In the genomic region with DNA sequence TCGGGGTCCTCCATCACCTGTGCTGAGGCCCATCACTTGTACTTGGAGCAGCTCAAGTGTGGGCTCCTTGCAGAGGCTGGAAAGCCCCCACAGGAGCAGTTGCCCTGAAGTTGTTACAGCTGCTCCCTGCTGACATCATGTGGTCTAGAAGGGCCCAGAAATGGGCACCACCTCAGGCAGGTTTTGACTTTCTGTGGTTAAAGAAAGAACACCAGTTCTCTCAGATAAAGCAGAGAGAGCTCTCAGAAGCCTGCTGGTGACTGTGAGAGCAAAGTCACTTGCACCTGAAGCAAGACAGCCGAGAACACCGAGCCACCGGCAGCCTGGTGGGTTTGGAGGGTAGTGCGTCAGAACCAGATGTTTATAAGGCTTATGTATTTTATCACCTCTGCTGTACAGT, we compare ENCODE assay signal across 8 cellular contexts.
A peak's percentile ranks its signal among the peaks of the same experiment; 100 is the strongest.
DNase-seq lines count a peak whose midpoint lies in the region; ATAC-seq, FAIRE-seq and TF ChIP-seq lines count a peak whose summit lies in the region.

No MANE protein-coding gene starts in this region.

- peak; percentile 77 to 86 (median 77) for DNase-seq in CD4-positive, alpha-beta memory T cell
- DNase-seq in MM.1S (peak; percentile 98), islet precursor cell (no peak), NCI-H446 treated with DMSO at 0.1 percent for 48 hours (lab: John Stamatoyannopoulos, UW) (no peak), frontal cortex (ENCODE audit: low spot score in 2 of 2) (no peak)
- DNase-seq in activated T-helper 1 cell treated with anti-CD3 and anti-CD28 coated beads, Interleukin-2, amount 50 U/mL, for 16 hours (ENCODE audit: low read depth in 1 of 2, low spot score in 1 of 2), result peak; percentile 12
- peak; percentile 73 for DNase-seq in stimulated activated CD4-positive, alpha-beta T cell treated with anti-CD3 and anti-CD28 coated beads, Interleukin-15, amount 100 ng/mL, for 24 hours

- peak; percentile 52 for TF ChIP-seq CTCF in MM.1S (IDR thresholded peaks at IDR 0.05; ENCODE audit: low read length)

- peaks cover 30% of the 10 kb centered on the region for H3K4me1 ChIP-seq in CD4-positive, alpha-beta memory T cell (ENCODE audit: insufficient read depth, low read length)
- peaks cover 26% of the 10 kb centered on the region for H3K4me1 ChIP-seq in MM.1S (ENCODE audit: low read length)

- H3K4me2 ChIP-seq in MM.1S (ENCODE audit: low read depth, low read length), result peak overlapping the region; percentile 61

- H3F3A ChIP-seq in MM.1S (ENCODE audit: insufficient read depth, low read length), result peaks cover 24% of the 10 kb centered on the region

- peak; percentile 87 for ATAC-seq in GM21528 (IDR thresholded peaks at IDR 0.05; ENCODE audit: low FRiP score, unreplicated experiment)

- POLR2A ChIA-PET in CD4-positive, alpha-beta memory T cell (lab: Charles Lee; ENCODE audit: partially characterized antibody), result interaction anchor here (1.1 kb wide), 1 partner anchor 74 kb away, joined by 3 read pairs; no protein-coding TSS in a partner anchor

- H3K9me3 Mint-ChIP-seq in CD4-positive, alpha-beta memory T cell, result no peaks in the 10 kb centered on the region

- peaks cover 23 to 45% (median 36%) of the 10 kb centered on the region in 4 donors for H3K4me1 Mint-ChIP-seq in CD4-positive, alpha-beta memory T cell

- peak overlapping the region; percentile 59 to 92 (median 90) for H3K27ac Mint-ChIP-seq in CD4-positive, alpha-beta memory T cell

- peak overlapping the region; percentile 1; the same call in 1 of the 2 replicates for H3K9ac ChIP-seq in MM.1S (ENCODE audit: low read length)

- intact Hi-C loops in CD4-positive, alpha-beta memory T cell (cut with micrococcal nuclease), result loop anchor here (1.0 to 5.0 kb wide), 3 partner anchors 75 to 170 kb away; no protein-coding TSS in a partner anchor

- H3K79me2 ChIP-seq in MM.1S (ENCODE audit: low read length), result no peaks in the 10 kb centered on the region

- H3K27me3 ChIP-seq in CD4-positive, alpha-beta memory T cell (ENCODE audit: insufficient read depth, low read length), result no peaks in the 10 kb centered on the region
- no peaks in the 10 kb centered on the region for H3K27me3 ChIP-seq in MM.1S (replicated peaks; ENCODE audit: insufficient read depth, low read length)

- no peaks in the 10 kb centered on the region for H3K27me3 Mint-ChIP-seq in CD4-positive, alpha-beta memory T cell

- CTCF ChIA-PET in CD4-positive, alpha-beta memory T cell (lab: Charles Lee; ENCODE audit: partially characterized antibody), result interaction anchor here (0.9 to 7.7 kb wide), 9 partner anchors 8 to 95 kb away, joined by 3 to 80 read pairs (median 6); no protein-coding TSS in a partner anchor

- H2AFZ ChIP-seq in MM.1S (ENCODE audit: low read length), result no peak overlapping the region

- H3K27ac ChIP-seq in CD4-positive, alpha-beta memory T cell (ENCODE audit: low read depth, low read length), result no peak overlapping the region
- H3K27ac ChIP-seq in MM.1S (ENCODE audit: low read length), result peak overlapping the region; percentile 81

- H3K4me3 ChIP-seq in CD4-positive, alpha-beta memory T cell (ENCODE audit: low read length in 2 of 2), result no peak overlapping the region
- no peak overlapping the region for H3K4me3 ChIP-seq in MM.1S (ENCODE audit: low read length)

- H4K20me1 ChIP-seq in MM.1S (ENCODE audit: insufficient read depth, low read length), result no peaks in the 10 kb centered on the region

- no peaks in the 10 kb centered on the region for H3K9me2 ChIP-seq in MM.1S (replicated peaks; ENCODE audit: insufficient read depth, low read length)

- no peaks in the 10 kb centered on the region for H3K36me3 ChIP-seq in CD4-positive, alpha-beta memory T cell (ENCODE audit: insufficient read depth, low read length)
- H3K36me3 ChIP-seq in MM.1S (replicated peaks; ENCODE audit: insufficient read depth, low read length), result no peaks in the 10 kb centered on the region

- peaks cover 6 to 7% of the 10 kb centered on the region in 2 donors for H3K36me3 Mint-ChIP-seq in CD4-positive, alpha-beta memory T cell

- FAIRE-seq in frontal cortex (lab: Jason Lieb, UNC), result no peak

- peak overlapping the region in 6 of 8 donors; percentile 41 to 76 (median 56) for H3K4me3 Mint-ChIP-seq in CD4-positive, alpha-beta memory T cell

- H3K9me3 ChIP-seq in CD4-positive, alpha-beta memory T cell (ENCODE audit: control insufficient read depth in 1 of 2, low read length in 2 of 2), result no peaks in the 10 kb centered on the region
- H3K9me3 ChIP-seq in MM.1S (replicated peaks; ENCODE audit: insufficient read depth, low read length), result no peaks in the 10 kb centered on the region

Comparison
In these comparisons a context has a peak if more than half of its experiments do, and no peak if none do; other contexts are left out.
1. DNase-seq: peak in CD4-positive, alpha-beta memory T cell (5 of 5), MM.1S (single experiment), activated T-helper 1 cell treated with anti-CD3 and anti-CD28 coated beads, Interleukin-2, amount 50 U/mL, for 16 hours (2 of 2) and stimulated activated CD4-positive, alpha-beta T cell treated with anti-CD3 and anti-CD28 coated beads, Interleukin-15, amount 100 ng/mL, for 24 hours (single experiment); none in islet precursor cell (single experiment), NCI-H446 treated with DMSO at 0.1 percent for 48 hours (single experiment) and frontal cortex (0 of 2).